Comparison of ENCODE assay signal across 17 cellular contexts in the genomic region with DNA sequence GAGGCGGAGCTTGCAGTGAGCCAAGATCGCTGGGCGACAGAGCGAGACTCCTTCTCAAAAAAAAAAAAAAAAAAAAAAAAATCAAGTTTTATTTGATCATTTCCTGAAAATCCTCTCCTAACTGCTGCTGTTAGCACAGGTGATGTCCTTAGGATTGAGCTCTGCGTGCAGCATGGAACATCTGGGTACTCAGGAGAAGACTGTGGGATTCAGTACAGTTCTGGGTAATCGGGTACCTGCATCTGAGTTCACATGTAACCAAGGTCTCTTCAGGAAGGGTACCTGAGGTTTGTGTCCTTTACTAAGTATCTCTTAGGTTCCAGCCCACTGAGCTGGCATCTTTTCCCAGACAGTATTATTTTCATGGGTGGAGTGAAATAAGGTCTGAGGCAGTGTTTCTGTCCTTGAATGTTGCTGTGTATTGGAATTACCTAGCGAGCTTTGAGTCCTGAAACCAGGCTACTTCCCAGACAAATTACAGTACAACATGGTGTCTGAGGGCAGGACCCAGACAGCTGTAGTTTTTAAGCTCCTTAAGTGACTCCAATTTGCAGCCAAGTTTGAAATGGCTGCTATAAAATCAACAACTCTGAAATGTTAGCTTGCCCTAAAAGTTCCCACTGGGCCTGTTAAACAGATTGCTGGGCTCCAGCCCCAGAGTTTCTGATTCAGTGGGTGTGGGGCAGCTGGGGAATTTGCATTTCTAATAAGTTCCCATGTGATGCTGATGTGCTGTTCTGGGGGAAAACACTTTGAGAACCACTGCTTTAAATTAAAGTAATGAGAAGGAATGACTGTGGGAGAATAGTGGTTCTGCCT.
DNase-seq lines count a peak whose midpoint lies in the region; ATAC-seq and TF ChIP-seq lines count a peak whose summit lies in the region.
"Had no signal": no experiment of that assay in that cellular context is flagged by ENCODE, and none has a peak within 500 bp of the region (broad histone marks: within the 10 kb centered on the region; RNA-seq: fewer than 3 reads in every experiment).

No MANE protein-coding gene starts in this region.

- peak overlapping the region; percentile 21 for H3K27ac Mint-ChIP-seq in endodermal cell
- no peak overlapping the region for H3K27ac Mint-ChIP-seq in activated naive CD8-positive, alpha-beta T cell treated with anti-CD3 and anti-CD28 coated beads, Interleukin-2, amount 50 U/mL, for 24 hours
- no peak overlapping the region for H3K27ac Mint-ChIP-seq in progenitor cell of endocrine pancreas
- H3K27ac Mint-ChIP-seq: CD8-positive, alpha-beta T cell; stimulated activated naive CD8-positive, alpha-beta T cell treated with anti-CD3 and anti-CD28 coated beads, Interleukin-15, amount 100 ng/mL, for 72 hours had no signal

- DNase-seq in EL (peak; percentile 47), LHCN-M2 (ENCODE audit: low read depth) (peak; percentile 23), endodermal cell (peak; percentile 50), trophoblast cell (no peak), progenitor cell of endocrine pancreas (ENCODE audit: low spot score, unreplicated experiment) (no peak), inferior parietal cortex (ENCODE audit: extremely low spot score) (no peak)
- DNase-seq in activated naive CD8-positive, alpha-beta T cell treated with anti-CD3 and anti-CD28 coated beads, Interleukin-2, amount 50 U/mL, for 24 hours = no peak
- DNase-seq: activated naive CD4-positive, alpha-beta T cell; CD8-positive, alpha-beta T cell; central memory CD4-positive, alpha-beta T cell; lower lobe of right lung; NCI-H1694; NCI-H774; SHP77 treated with DMSO at 0.1 percent for 48 hours; stimulated activated naive CD8-positive, alpha-beta T cell treated with anti-CD3 and anti-CD28 coated beads, Interleukin-15, amount 100 ng/mL, for 72 hours had no signal

- ATAC-seq in activated naive CD8-positive, alpha-beta T cell treated with anti-CD3 and anti-CD28 coated beads, Interleukin-2, amount 50 U/mL, for 24 hours = no peak
- ATAC-seq: CD8-positive, alpha-beta T cell; lower lobe of right lung; sciatic nerve; stimulated activated naive CD8-positive, alpha-beta T cell treated with anti-CD3 and anti-CD28 coated beads, Interleukin-15, amount 100 ng/mL, for 72 hours had no signal

- H3K14ac ChIP-seq in trophoblast cell (ENCODE audit: low read length) = no peak overlapping the region

- H3K9me3 Mint-ChIP-seq in endodermal cell (no peaks in the 10 kb centered on the region), progenitor cell of endocrine pancreas (ENCODE audit: low read depth) (no peaks in the 10 kb centered on the region)
- no peaks in the 10 kb centered on the region for H3K9me3 Mint-ChIP-seq in activated naive CD8-positive, alpha-beta T cell treated with anti-CD3 and anti-CD28 coated beads, Interleukin-2, amount 50 U/mL, for 24 hours
- H3K9me3 Mint-ChIP-seq: CD8-positive, alpha-beta T cell; neural crest cell; stimulated activated naive CD8-positive, alpha-beta T cell treated with anti-CD3 and anti-CD28 coated beads, Interleukin-15, amount 100 ng/mL, for 72 hours had no signal

- H2BK12ac ChIP-seq in trophoblast cell (ENCODE audit: low read length) = no peak overlapping the region

- no peak overlapping the region for H3K4me3 ChIP-seq in endodermal cell (ENCODE audit: low read length)
- no peak overlapping the region for H3K4me3 ChIP-seq in trophoblast cell (ENCODE audit: low read depth, low read length)
- H3K4me3 ChIP-seq: lower lobe of right lung had no signal

- H3K4me2 ChIP-seq in trophoblast cell (ENCODE audit: low read length) = no peak overlapping the region

- H3K36me3 ChIP-seq in endodermal cell (ENCODE audit: control insufficient read depth, insufficient read depth, low read length) (no peaks in the 10 kb centered on the region), trophoblast cell (ENCODE audit: control insufficient read depth in 1 of 2, insufficient read depth in 2 of 2, low read length in 2 of 2) (no peaks in the 10 kb centered on the region)
- H3K36me3 ChIP-seq: lower lobe of right lung had no signal

- H3K4me3 Mint-ChIP-seq in endodermal cell (no peak overlapping the region), progenitor cell of endocrine pancreas (ENCODE audit: low read depth) (no peak overlapping the region)
- H3K4me3 Mint-ChIP-seq in activated naive CD8-positive, alpha-beta T cell treated with anti-CD3 and anti-CD28 coated beads, Interleukin-2, amount 50 U/mL, for 24 hours = no peak overlapping the region
- H3K4me3 Mint-ChIP-seq: CD8-positive, alpha-beta T cell; neural crest cell; stimulated activated naive CD8-positive, alpha-beta T cell treated with anti-CD3 and anti-CD28 coated beads, Interleukin-15, amount 100 ng/mL, for 72 hours had no signal

- no peaks in the 10 kb centered on the region for H3K27me3 ChIP-seq in endodermal cell (ENCODE audit: control insufficient read depth, insufficient read depth, low read length, poor library complexity, severe bottlenecking)
- no peaks in the 10 kb centered on the region for H3K27me3 ChIP-seq in trophoblast cell (ENCODE audit: insufficient read depth, low read length)

- H3K18ac ChIP-seq in trophoblast cell (ENCODE audit: low read length) = no peak overlapping the region

- H3K4me1 ChIP-seq in endodermal cell (ENCODE audit: control insufficient read depth, insufficient read depth, low read length) (no peaks in the 10 kb centered on the region), trophoblast cell (ENCODE audit: control insufficient read depth in 1 of 2, insufficient read depth in 2 of 2, low read length in 2 of 2) (peaks cover 0 to 3% of the 10 kb centered on the region in 2 experiments)
- H3K4me1 ChIP-seq: lower lobe of right lung had no signal

- 87 to 95% methylated on average over 3 to 7 of the region's 7 CpGs for WGBS in endodermal cell (ENCODE audit: insufficient coverage in 1 of 2, insufficient read length in 1 of 2), 2 experiments
- WGBS in trophoblast cell (ENCODE audit: extremely low coverage, insufficient coverage, insufficient read length) = no CpG with 5 or more reads among the region's 7 CpGs

- no peak overlapping the region for H4K12ac ChIP-seq in trophoblast cell (ENCODE audit: low read depth, low read length)

- H4K91ac ChIP-seq in trophoblast cell (ENCODE audit: low read depth, low read length) = no peak overlapping the region

- H3K27ac ChIP-seq in endodermal cell (ENCODE audit: low read depth, low read length) (no peak overlapping the region), trophoblast cell (ENCODE audit: low read depth, low read length) (no peak overlapping the region)
- H3K27ac ChIP-seq: lower lobe of right lung had no signal

- no peaks in the 10 kb centered on the region for H3K79me2 ChIP-seq in trophoblast cell (ENCODE audit: control insufficient read depth, insufficient read depth, low read length, poor library complexity)

- no peaks in the 10 kb centered on the region for H3K9me3 ChIP-seq in endodermal cell (ENCODE audit: control insufficient read depth, low read length)
- H3K9me3 ChIP-seq in trophoblast cell (ENCODE audit: insufficient read depth, low read depth, low read length) = no peaks in the 10 kb centered on the region
- H3K9me3 ChIP-seq: lower lobe of right lung had no signal

- H2AFZ ChIP-seq in trophoblast cell (ENCODE audit: insufficient read depth, low read length, poor library complexity) = no peak overlapping the region

- peak overlapping the region; percentile 38 for H2BK120ac ChIP-seq in trophoblast cell (ENCODE audit: insufficient read depth, low read length, poor library complexity)

- H3K36me3 Mint-ChIP-seq in endodermal cell (ENCODE audit: low read depth) (no peaks in the 10 kb centered on the region), progenitor cell of endocrine pancreas (ENCODE audit: insufficient read depth) (no peaks in the 10 kb centered on the region)
- H3K36me3 Mint-ChIP-seq in activated naive CD8-positive, alpha-beta T cell treated with anti-CD3 and anti-CD28 coated beads, Interleukin-2, amount 50 U/mL, for 24 hours (ENCODE audit: low read depth) = no peaks in the 10 kb centered on the region
- H3K36me3 Mint-ChIP-seq: CD8-positive, alpha-beta T cell had no signal

- no peak overlapping the region for H3K4ac ChIP-seq in trophoblast cell (ENCODE audit: low read depth, low read length)

- no peak overlapping the region for H4K8ac ChIP-seq in trophoblast cell (ENCODE audit: low read depth, low read length)

- no peak overlapping the region for H2AK5ac ChIP-seq in trophoblast cell (ENCODE audit: low read length)

- H3K4me1 Mint-ChIP-seq in endodermal cell (peaks cover 19% of the 10 kb centered on the region), progenitor cell of endocrine pancreas (ENCODE audit: low read depth) (no peaks in the 10 kb centered on the region)
- no peaks in the 10 kb centered on the region for H3K4me1 Mint-ChIP-seq in activated naive CD8-positive, alpha-beta T cell treated with anti-CD3 and anti-CD28 coated beads, Interleukin-2, amount 50 U/mL, for 24 hours
- H3K4me1 Mint-ChIP-seq: stimulated activated naive CD8-positive, alpha-beta T cell treated with anti-CD3 and anti-CD28 coated beads, Interleukin-15, amount 100 ng/mL, for 72 hours had no signal

- no peak overlapping the region for H3K9ac ChIP-seq in endodermal cell (ENCODE audit: extremely low read depth, low read length, poor library complexity, severe bottlenecking)
- no peak overlapping the region for H3K9ac ChIP-seq in trophoblast cell (ENCODE audit: low read length)

- no peak for TF ChIP-seq CTCF in endodermal cell (conservative IDR thresholded peaks at IDR 0.05)
- TF ChIP-seq CTCF in progenitor cell of endocrine pancreas (IDR thresholded peaks at IDR 0.05; ENCODE audit: unreplicated experiment) = no peak

- peak overlapping the region; percentile 53 for H2BK5ac ChIP-seq in trophoblast cell (ENCODE audit: low read depth, low read length, poor library complexity)

- H3K27me3 Mint-ChIP-seq in endodermal cell (ENCODE audit: insufficient read depth) (no peaks in the 10 kb centered on the region), progenitor cell of endocrine pancreas (no peaks in the 10 kb centered on the region)
- H3K27me3 Mint-ChIP-seq in activated naive CD8-positive, alpha-beta T cell treated with anti-CD3 and anti-CD28 coated beads, Interleukin-2, amount 50 U/mL, for 24 hours = peaks cover 6% of the 10 kb centered on the region

- H3K79me1 ChIP-seq in trophoblast cell (ENCODE audit: low read length) = no peaks in the 10 kb centered on the region

- H3K23ac ChIP-seq in trophoblast cell (ENCODE audit: low read length) = no peak overlapping the region

Comparison
In these comparisons a context has a peak if more than half of its experiments do, and no peak if none do; other contexts are left out.
1. DNase-seq: peak in EL (single experiment), LHCN-M2 (single experiment) and endodermal cell (single experiment); none in trophoblast cell (0 of 2), activated naive CD8-positive, alpha-beta T cell treated with anti-CD3 and anti-CD28 coated beads, Interleukin-2, amount 50 U/mL, for 24 hours (single experiment), progenitor cell of endocrine pancreas (single experiment) and inferior parietal cortex (single experiment).